ENCODE assay signal across 21 cellular contexts in genomic region chr1:107252271-107252670, GRCh38.
"Had no signal": no experiment of that assay in that cellular context is flagged by ENCODE, and none has a peak within 500 bp of the region (broad histone marks: within the 10 kb centered on the region; RNA-seq: fewer than 3 reads in every experiment).

No MANE protein-coding gene starts in this region.

- H3K27me3 ChIP-seq: cardiac muscle cell, upper lobe of right lung had no signal

- H3K4me3 ChIP-seq: cardiac muscle cell, dorsolateral prefrontal cortex, prostate gland, thoracic aorta, upper lobe of right lung had no signal

- ATAC-seq: activated CD4-positive, alpha-beta T cell treated with anti-CD3 and anti-CD28 coated beads for 36 hours; activated T-cell treated with anti-CD3 and anti-CD28 coated beads, Interleukin-2, amount 50 U/mL, for 4 hours; left ventricle myocardium superior; right cardiac atrium; stimulated activated naive CD8-positive, alpha-beta T cell treated with anti-CD3 and anti-CD28 coated beads, Interleukin-15, amount 100 ng/mL, for 72 hours; upper lobe of right lung had no signal

- H3K4me1 ChIP-seq: prostate gland, upper lobe of right lung had no signal

- H3K36me3 ChIP-seq: cardiac muscle cell, prostate gland, thoracic aorta, upper lobe of right lung, WERI-Rb-1 had no signal

- H3K27ac ChIP-seq: cardiac muscle cell, dorsolateral prefrontal cortex, prostate gland, thoracic aorta, upper lobe of right lung, WERI-Rb-1 had no signal

- DNase-seq: activated CD4-positive, alpha-beta memory T cell treated with anti-CD3 and anti-CD28 coated beads for 36 hours; activated CD4-positive, alpha-beta T cell treated with anti-CD3 and anti-CD28 coated beads for 36 hours; activated effector memory CD4-positive, alpha-beta T cell treated with anti-CD3 and anti-CD28 coated beads, Interleukin-2, amount 50 U/mL, for 16 hours; activated T-cell treated with anti-CD3 and anti-CD28 coated beads, Interleukin-2, amount 50 U/mL, for 4 hours; dorsolateral prefrontal cortex; endodermal cell; head of caudate nucleus; kidney glomerular epithelial cell; left ventricle myocardium superior; mesendoderm; nucleus accumbens; right cardiac atrium; small intestine; stimulated activated CD4-positive, alpha-beta T cell treated with anti-CD3 and anti-CD28 coated beads, Interleukin-4, amount 100 ng/mL, for 4 hours; stimulated activated CD8-positive, alpha-beta memory T cell treated with anti-CD3 and anti-CD28 coated beads, Interleukin-4, amount 100 ng/mL, for 48 hours; stimulated activated naive CD8-positive, alpha-beta T cell treated with anti-CD3 and anti-CD28 coated beads, Interleukin-15, amount 100 ng/mL, for 72 hours; upper lobe of right lung; WERI-Rb-1 had no signal

- H3K9me3 ChIP-seq: prostate gland, thoracic aorta, upper lobe of right lung had no signal
